Comparison of ENCODE assay signal across 1 cellular context in genomic region chr5:32539981-32540380, GRCh38.
TF ChIP-seq lines count a peak whose summit lies in the region.

No MANE protein-coding gene starts in this region.

TF ChIP-seq in GM12878, 131 proteins besides CTCF, POLR2A, EP300 and RAD21 (continued from another document):
- no peak for TF ChIP-seq BCL3 (IDR thresholded peaks at IDR 0.05; ENCODE audit: borderline replicate concordance, insufficient read depth, low read depth, low read length, poor library complexity, severe bottlenecking)
- no peak for TF ChIP-seq MLLT1 (IDR thresholded peaks at IDR 0.05)
- TF ChIP-seq TARDBP (IDR thresholded peaks at IDR 0.05; ENCODE audit: borderline replicate concordance), result no peak
- TF ChIP-seq SMAD1 (IDR thresholded peaks at IDR 0.05; ENCODE audit: low read depth, partially characterized antibody), result no peak
- TF ChIP-seq ZZZ3 (IDR thresholded peaks at IDR 0.05; ENCODE audit: control insufficient read depth, insufficient read length, low read depth), result no peak
- TF ChIP-seq CHD4 (IDR thresholded peaks at IDR 0.05), result no peak
- TF ChIP-seq MXI1 (IDR thresholded peaks at IDR 0.05; ENCODE audit: low read depth, low read length), result no peak
- TF ChIP-seq BCLAF1 (IDR thresholded peaks at IDR 0.05), result no peak
- TF ChIP-seq ZBTB11 (CRISPR knock-in tag; IDR thresholded peaks at IDR 0.05), result no peak
- TF ChIP-seq SMARCA5 (IDR thresholded peaks at IDR 0.05), result no peak
- no peak for TF ChIP-seq ZNF274 (IDR thresholded peaks at IDR 0.05; ENCODE audit: insufficient read depth, insufficient read length)
- TF ChIP-seq LARP7 (IDR thresholded peaks at IDR 0.05), result no peak
- no peak for TF ChIP-seq IRF3 (IDR thresholded peaks at IDR 0.05)
- no peak for TF ChIP-seq NRF1 (conservative IDR thresholded peaks at IDR 0.05; ENCODE audit: low read depth, low read length)
- no peak for TF ChIP-seq STAT3 (IDR thresholded peaks at IDR 0.05; ENCODE audit: low read depth, low read length)
- no peak for TF ChIP-seq USF2 (IDR thresholded peaks at IDR 0.05; ENCODE audit: borderline replicate concordance, low read depth, low read length)
- no peak for TF ChIP-seq NR2C1 (IDR thresholded peaks at IDR 0.05)
- no peak for TF ChIP-seq HDAC6 (IDR thresholded peaks at IDR 0.05; ENCODE audit: unreplicated experiment)
